Comparison of ENCODE assay signal across 1 cellular context in genomic region chr17:18004901-18005305, GRCh38.
TF ChIP-seq lines count a peak whose summit lies in the region.

No MANE protein-coding gene starts in this region.

TF ChIP-seq in HCT116, 20 proteins besides CTCF, POLR2A, EP300 and RAD21 (continued from another document):
- TF ChIP-seq REST (IDR thresholded peaks at IDR 0.05; ENCODE audit: low read depth) (no peak), ZBTB33 (IDR thresholded peaks at IDR 0.05; ENCODE audit: extremely low read depth, insufficient replicate concordance, low read length) (no peak), ATF3 (IDR thresholded peaks at IDR 0.05) (no peak), POLR2AphosphoS5 (IDR thresholded peaks at IDR 0.05; ENCODE audit: low read depth, low read length) (no peak), MAX (IDR thresholded peaks at IDR 0.05) (no peak), SRF (IDR thresholded peaks at IDR 0.05; ENCODE audit: low read depth) (no peak)
